In the genomic region with DNA sequence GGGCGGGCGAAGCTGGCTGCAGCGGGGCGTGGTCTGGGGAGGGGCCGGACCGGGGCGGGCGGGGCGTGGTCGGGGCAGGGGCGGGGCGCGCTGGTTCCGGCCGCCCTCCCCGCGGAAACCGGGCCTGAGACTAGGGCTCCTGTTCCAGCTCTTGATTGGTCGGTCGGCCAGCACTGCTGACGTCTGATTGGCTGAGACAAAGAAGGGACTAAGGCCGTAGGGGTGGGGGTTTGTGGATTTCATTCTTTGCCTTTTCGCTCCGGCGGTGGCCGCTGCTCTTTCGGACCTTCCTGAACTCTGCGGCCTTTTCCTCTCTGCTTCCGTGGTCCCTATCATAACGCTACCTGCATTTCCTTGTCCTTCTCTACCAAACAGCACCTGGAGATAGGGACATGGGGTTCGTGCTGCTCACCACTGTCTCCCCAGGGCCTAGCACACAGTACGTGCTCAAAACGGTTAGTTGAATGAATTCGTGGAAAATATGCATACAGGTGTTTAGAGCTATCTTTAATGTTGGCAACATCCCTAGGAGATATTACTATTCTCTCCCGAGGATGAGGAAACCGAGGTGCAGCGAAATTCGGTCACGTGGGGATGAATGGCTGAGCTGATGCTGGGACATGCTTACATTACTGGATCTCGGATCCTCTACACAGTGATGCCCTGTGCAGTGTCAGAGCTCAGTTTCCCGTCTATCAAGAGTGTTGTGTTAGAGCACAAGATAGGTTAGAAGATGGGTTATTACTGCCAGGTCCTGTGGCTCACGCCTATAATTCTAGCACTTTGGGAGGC, we compare ENCODE assay signal across 8 cellular contexts.
DNase-seq lines count a peak whose midpoint lies in the region; TF ChIP-seq lines count a peak whose summit lies in the region.

No MANE protein-coding gene starts in this region.

- TF ChIP-seq CTCF in GM20000 (IDR thresholded peaks at IDR 0.05; ENCODE audit: extremely low read depth, missing control alignments) (no peak), epithelial cell of esophagus (IDR thresholded peaks at IDR 0.05; ENCODE audit: insufficient read depth, low read depth, low read length, missing control alignments) (no peak)

- DNase-seq in COR-L47 (lab: John Stamatoyannopoulos, UW) (peak; percentile 93), GM20000 (ENCODE audit: low spot score) (peak; percentile 99), HS-5 (ENCODE audit: low read depth) (peak; percentile 58), NOMO-1 (lab: John Stamatoyannopoulos, UW; ENCODE audit: unreplicated experiment in 2 of 2) (peak; percentile 87 to 93), epithelial cell of esophagus (ENCODE audit: low read depth) (peak; percentile 92), midbrain (lab: John Stamatoyannopoulos, UW) (peak; percentile 96)
- DNase-seq in activated CD8-positive, alpha-beta memory T cell treated with anti-CD3 and anti-CD28 coated beads, Interleukin-2, amount 50 U/mL, for 48 hours, result peak; percentile 91
- peak; percentile 65 to 69 for DNase-seq in stimulated activated CD8-positive, alpha-beta memory T cell treated with anti-CD3 and anti-CD28 coated beads, Interleukin-15, amount 100 ng/mL, for 4 hours (ENCODE audit: low read depth in 2 of 2)

- H3K4me3 ChIP-seq in epithelial cell of esophagus (ENCODE audit: low read length), result peak overlapping the region; percentile 55

Comparison
In these comparisons a context has a peak if more than half of its experiments do, and no peak if none do; other contexts are left out.
1. Peak in every context shown above with its lines: DNase-seq and H3K4me3 ChIP-seq.